ENCODE assay signal across 8 cellular contexts in genomic region chr11:119319702-119320592, GRCh38. TPM values are rescaled to one million over a fixed set of nuclear protein-coding genes. Genes with fewer than 3 reads are reported as not detected.
DNase-seq lines count a peak whose midpoint lies in the region; ATAC-seq and TF ChIP-seq lines count a peak whose summit lies in the region.

No MANE protein-coding gene starts in this region.

- DNase-seq in ascending aorta (ENCODE audit: low spot score in 2 of 2) (peak in 1 of 2 donors; percentile 62), DMS53 (lab: John Stamatoyannopoulos, UW) (no peak)

- H3K27me3 ChIP-seq in Loucy (ENCODE audit: insufficient read depth, low read length, poor library complexity, severe bottlenecking) (peaks cover 6% of the 10 kb centered on the region), ascending aorta (no peaks in the 10 kb centered on the region), liver (ENCODE audit: control insufficient read depth in 4 of 4, insufficient read depth in 4 of 4, low read length in 3 of 4) (peaks cover 0 to 8% (median 3%) of the 10 kb centered on the region in 4 donors), stomach smooth muscle (ENCODE audit: control insufficient read depth in 1 of 2, insufficient read depth in 2 of 2, low read length in 2 of 2) (peaks cover 2 to 4% of the 10 kb centered on the region in 2 donors)

- no peaks in the 10 kb centered on the region for H3F3A ChIP-seq in Loucy (ENCODE audit: low read depth)

- peak overlapping the region; percentile 85 for H3K4me3 ChIP-seq in Loucy (ENCODE audit: low read length, poor library complexity, severe bottlenecking)
- peak overlapping the region; percentile 50 to 92 for H3K4me3 ChIP-seq in ascending aorta
- peak overlapping the region in 1 of 3 donors; percentile 52 for H3K4me3 ChIP-seq in liver (ENCODE audit: low read depth in 1 of 3, low read length in 3 of 3)
- peak overlapping the region; percentile 56 to 74 for H3K4me3 ChIP-seq in stomach smooth muscle (ENCODE audit: low read length in 2 of 2)

- intact Hi-C loops in ascending aorta (cut with DNase I), result loop anchor here (2.0 to 5.0 kb wide), 5 partner anchors 19 to 698 kb away; partner anchors contain the start of genes BCL9L, DPAGT1 and USP2

- H3K27ac ChIP-seq in ascending aorta (peak overlapping the region; percentile 98 to 99), liver (ENCODE audit: low read depth in 1 of 2, low read length in 2 of 2) (peak overlapping the region; percentile 65 to 69), stomach smooth muscle (ENCODE audit: low read length) (peak overlapping the region; percentile 99)

- no peak for TF ChIP-seq RAD21 in liver (IDR thresholded peaks at IDR 0.05)

- peaks cover 15% of the 10 kb centered on the region for H3K4me1 ChIP-seq in Loucy (ENCODE audit: insufficient read depth, low read length, poor library complexity, severe bottlenecking)
- H3K4me1 ChIP-seq in ascending aorta, result peaks cover 17 to 46% of the 10 kb centered on the region in 2 donors
- H3K4me1 ChIP-seq in liver (ENCODE audit: control insufficient read depth in 4 of 4, insufficient read depth in 4 of 4, low read length in 3 of 4), result peaks cover 12 to 37% (median 25%) of the 10 kb centered on the region in 4 donors
- H3K4me1 ChIP-seq in stomach smooth muscle (ENCODE audit: control insufficient read depth, insufficient read depth, low read length), result peaks cover 79% of the 10 kb centered on the region

- 47% methylated on average over 24 of the region's 24 CpGs for WGBS in liver

- no peak for TF ChIP-seq CTCF in Loucy (conservative IDR thresholded peaks at IDR 0.05; ENCODE audit: low read length)
- TF ChIP-seq CTCF in ascending aorta (IDR thresholded peaks at IDR 0.05), result no peak
- TF ChIP-seq CTCF in liver (IDR thresholded peaks at IDR 0.05; ENCODE audit: low read depth, low read length, missing input control), result no peak

- ATAC-seq in GM19023 (IDR thresholded peaks at IDR 0.05; ENCODE audit: unreplicated experiment) (no peak), HG03095 (IDR thresholded peaks at IDR 0.05; ENCODE audit: unreplicated experiment) (no peak), GM18520 (IDR thresholded peaks at IDR 0.05; ENCODE audit: unreplicated experiment) (no peak)

- H2AFZ ChIP-seq in Loucy (ENCODE audit: low read length), result no peak overlapping the region

- H3K9me2 ChIP-seq in Loucy (replicated peaks; ENCODE audit: low read depth, low read length), result no peaks in the 10 kb centered on the region

- H3K36me3 ChIP-seq in Loucy (ENCODE audit: insufficient read depth, low read length) (no peaks in the 10 kb centered on the region), ascending aorta (peaks cover 0 to 3% of the 10 kb centered on the region in 2 donors), liver (ENCODE audit: control insufficient read depth in 4 of 4, insufficient read depth in 3 of 4, low read depth in 1 of 4, low read length in 3 of 4) (no peaks in the 10 kb centered on the region), stomach smooth muscle (ENCODE audit: control insufficient read depth in 2 of 2, insufficient read depth in 2 of 2, low read length in 2 of 2) (no peaks in the 10 kb centered on the region)

- H3K9ac ChIP-seq in Loucy (ENCODE audit: low read depth, low read length, poor library complexity, severe bottlenecking) (peak overlapping the region; percentile 84), liver (ENCODE audit: low read depth in 1 of 2, low read length in 2 of 2) (no peak overlapping the region), stomach smooth muscle (ENCODE audit: low read length in 2 of 2) (peak overlapping the region; percentile 96)

- no peaks in the 10 kb centered on the region for H4K20me1 ChIP-seq in Loucy (ENCODE audit: insufficient read depth, low read length, poor library complexity, severe bottlenecking)

- H3K9me3 ChIP-seq in Loucy (ENCODE audit: insufficient read depth, low read depth, low read length) (no peaks in the 10 kb centered on the region), ascending aorta (no peaks in the 10 kb centered on the region), liver (ENCODE audit: control insufficient read depth in 4 of 4, low read length in 3 of 4) (no peaks in the 10 kb centered on the region), stomach smooth muscle (ENCODE audit: control insufficient read depth in 2 of 2, low read length in 2 of 2) (no peaks in the 10 kb centered on the region)

- H3K4me2 ChIP-seq in Loucy (ENCODE audit: low read depth, low read length, poor library complexity, severe bottlenecking), result peak overlapping the region; percentile 94

- H3K79me2 ChIP-seq in Loucy (ENCODE audit: insufficient read depth, low read length), result no peaks in the 10 kb centered on the region

TF ChIP-seq in liver, 16 proteins besides CTCF, POLR2A, EP300 and RAD21:
- TF ChIP-seq MAX (IDR thresholded peaks at IDR 0.05) (no peak), RXRA (IDR thresholded peaks at IDR 0.05) (no peak), TAF1 (conservative IDR thresholded peaks at IDR 0.05) (no peak), NR2F2 (IDR thresholded peaks at IDR 0.05) (peak; percentile 73), EGR1 (IDR thresholded peaks at IDR 0.05; ENCODE audit: low read depth in 2 of 2) (no peak), HNF4A (conservative IDR thresholded peaks at IDR 0.05) (no peak), SP1 (IDR thresholded peaks at IDR 0.05) (peak; percentile 22), FOXA1 (IDR thresholded peaks at IDR 0.05) (no peak)

RNA-seq across cellular contexts. Expression of gene MCAM, which starts 3.0 kb away (rescaled TPM):
- total RNA-seq in ascending aorta, result 2,975 TPM
- 10 to 100 TPM in 1 of 2 donors, 1 to 10 TPM in 1; 8.4 to 49.6 TPM for total RNA-seq in liver
- 10 to 100 TPM in 1 of 2 donors, 1 to 10 TPM in 1; 2.2 to 10.3 TPM for polyA plus RNA-seq in liver

RNA-seq across cellular contexts. Expression of gene RNF26, which starts 14.4 kb away (rescaled TPM):
- total RNA-seq in ascending aorta, result 16.8 TPM
- total RNA-seq in liver, result 1 to 10 TPM; 6.3 to 9.2 TPM
- 10 to 100 TPM; 13.0 to 19.1 TPM for polyA plus RNA-seq in liver

RNA-seq across cellular contexts. Expression of gene C1QTNF5, which starts 20.7 kb away (rescaled TPM):
- total RNA-seq in ascending aorta (95.8 TPM), liver (1 to 10 TPM; 2.2 to 4.4 TPM)
- polyA plus RNA-seq in liver, result 1 to 10 TPM; 1.9 to 6.4 TPM

RNA-seq across cellular contexts. Expression of gene MFRP, which starts 26.6 kb away (rescaled TPM):
- total RNA-seq in ascending aorta (not detected), liver (not detected)
- polyA plus RNA-seq in liver, result not detected

Comparison
In these comparisons a context has a peak if more than half of its experiments do, and no peak if none do; other contexts are left out.
1. H3K9ac ChIP-seq: peak in Loucy (single experiment) and stomach smooth muscle (2 of 2); none in liver (0 of 2).
2. RNA of gene MCAM, which starts 3.0 kb away (total RNA-seq): 2,975 TPM in ascending aorta (single experiment); 8.4 to 49.6 TPM in liver; every median in the first group is over 10 times any median in the second.
3. RNA of gene C1QTNF5, which starts 20.7 kb away (total RNA-seq): 95.8 TPM in ascending aorta (single experiment); 2.2 to 4.4 TPM in liver; every median in the first group is over 10 times any median in the second.
4. Peak in every context shown above with its lines, with median percentiles within 50 percentile points of each other: H3K27ac ChIP-seq.